Comparison of ENCODE assay signal across 17 cellular contexts in the genomic region with DNA sequence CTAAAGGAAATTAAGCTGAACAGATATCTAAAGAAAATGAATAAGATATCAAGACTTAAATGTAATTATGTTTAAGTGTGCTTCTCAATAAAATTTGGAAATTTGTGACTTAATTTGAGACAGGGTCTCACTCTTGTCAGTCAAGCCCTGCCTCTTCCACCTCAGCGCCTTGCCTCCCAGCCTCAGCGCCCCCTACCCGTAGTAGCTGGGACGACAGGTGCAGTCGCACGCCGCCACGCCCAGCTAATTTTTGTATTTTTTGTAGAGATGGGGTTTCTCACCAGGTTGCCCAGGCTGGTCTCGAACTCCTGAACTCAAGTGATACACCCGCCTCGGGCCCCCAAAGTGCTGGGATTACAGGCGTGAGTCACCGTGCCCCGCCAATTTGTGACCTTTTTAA.
DNase-seq lines count a peak whose midpoint lies in the region; ATAC-seq, FAIRE-seq and TF ChIP-seq lines count a peak whose summit lies in the region.
"Had no signal": no experiment of that assay in that cellular context is flagged by ENCODE, and none has a peak within 500 bp of the region (broad histone marks: within the 10 kb centered on the region; RNA-seq: fewer than 3 reads in every experiment).

No MANE protein-coding gene starts in this region.

- no peak overlapping the region for H3K4me3 ChIP-seq in cardiac muscle cell
- H3K4me3 ChIP-seq in right atrium auricular region, result no peak overlapping the region
- no peak overlapping the region for H3K4me3 ChIP-seq in OCI-LY7 (ENCODE audit: low read depth, low read length, poor library complexity, severe bottlenecking)
- H3K4me3 ChIP-seq in fibroblast of villous mesenchyme (ENCODE audit: low read depth, low read length), result no peak overlapping the region
- no peak overlapping the region for H3K4me3 ChIP-seq in CD4-positive, alpha-beta memory T cell (ENCODE audit: low read length in 2 of 2)
- H3K4me3 ChIP-seq in effector memory CD4-positive, alpha-beta T cell (ENCODE audit: insufficient read depth, low read depth, low read length, poor library complexity, severe bottlenecking), result no peak overlapping the region
- H3K4me3 ChIP-seq: heart left ventricle, SJCRH30 had no signal

- no peak overlapping the region for H3K4me3 Mint-ChIP-seq in CD4-positive, alpha-beta memory T cell

- intact Hi-C loops in OCI-LY7 (cut with micrococcal nuclease; ENCODE audit: unreplicated experiment), result no loop called here
- intact Hi-C loops in CD4-positive, alpha-beta memory T cell (cut with micrococcal nuclease), result no loop called here

- no peak overlapping the region for H2AFZ ChIP-seq in OCI-LY7 (ENCODE audit: low read length)

- H3K27ac Mint-ChIP-seq in CD4-positive, alpha-beta memory T cell, result no peak overlapping the region

- TF ChIP-seq CTCF in cardiac muscle cell (IDR thresholded peaks at IDR 0.05; ENCODE audit: low read depth, low read length) (peak; percentile 37), right atrium auricular region (IDR thresholded peaks at IDR 0.05) (no peak), OCI-LY7 (conservative IDR thresholded peaks at IDR 0.05; ENCODE audit: low read length) (peak; percentile 69), fibroblast of villous mesenchyme (IDR thresholded peaks at IDR 0.05; ENCODE audit: insufficient read depth, low read depth, low read length) (peak; percentile 48)

- no peaks in the 10 kb centered on the region for H3K9me2 ChIP-seq in OCI-LY7 (ENCODE audit: insufficient read depth, low read length)

- no peaks in the 10 kb centered on the region for H3K36me3 ChIP-seq in cardiac muscle cell
- H3K36me3 ChIP-seq in right atrium auricular region, result no peaks in the 10 kb centered on the region
- no peaks in the 10 kb centered on the region for H3K36me3 ChIP-seq in OCI-LY7 (ENCODE audit: insufficient read depth, low read length)
- H3K36me3 ChIP-seq in CD4-positive, alpha-beta memory T cell (ENCODE audit: insufficient read depth, low read length), result no peaks in the 10 kb centered on the region
- H3K36me3 ChIP-seq in effector memory CD4-positive, alpha-beta T cell (ENCODE audit: control insufficient read depth, insufficient read depth, low read length), result no peaks in the 10 kb centered on the region
- H3K36me3 ChIP-seq: heart left ventricle, SJCRH30 had no signal

- H3K4me1 ChIP-seq in cardiac muscle cell (ENCODE audit: low read depth) (peaks cover 43% of the 10 kb centered on the region), right atrium auricular region (peaks cover 0 to 33% of the 10 kb centered on the region in 2 donors), OCI-LY7 (ENCODE audit: insufficient read depth, low read length, poor library complexity, severe bottlenecking) (no peaks in the 10 kb centered on the region)
- H3K4me1 ChIP-seq in CD4-positive, alpha-beta memory T cell (ENCODE audit: insufficient read depth, low read length), result no peaks in the 10 kb centered on the region
- H3K4me1 ChIP-seq in effector memory CD4-positive, alpha-beta T cell (ENCODE audit: control insufficient read depth, insufficient read depth, low read length, poor library complexity, severe bottlenecking), result no peaks in the 10 kb centered on the region

- no peaks in the 10 kb centered on the region for H3K27me3 Mint-ChIP-seq in CD4-positive, alpha-beta memory T cell

- no peaks in the 10 kb centered on the region for H3K9me3 ChIP-seq in cardiac muscle cell (ENCODE audit: low read depth)
- no peaks in the 10 kb centered on the region for H3K9me3 ChIP-seq in right atrium auricular region
- H3K9me3 ChIP-seq in OCI-LY7 (ENCODE audit: low read length), result no peaks in the 10 kb centered on the region
- H3K9me3 ChIP-seq in CD4-positive, alpha-beta memory T cell (ENCODE audit: control insufficient read depth in 1 of 2, low read length in 2 of 2), result no peaks in the 10 kb centered on the region
- no peaks in the 10 kb centered on the region for H3K9me3 ChIP-seq in effector memory CD4-positive, alpha-beta T cell (ENCODE audit: control insufficient read depth, low read length)
- H3K9me3 ChIP-seq: heart left ventricle, SJCRH30 had no signal

- H3K9me3 Mint-ChIP-seq in CD4-positive, alpha-beta memory T cell, result peaks cover 0 to 3% (median 0%) of the 10 kb centered on the region in 8 donors

- H3K4me2 ChIP-seq in OCI-LY7 (ENCODE audit: low read length), result no peak overlapping the region

- no peaks in the 10 kb centered on the region for H3K4me1 Mint-ChIP-seq in CD4-positive, alpha-beta memory T cell

- POLR2A ChIA-PET in OCI-LY7 (lab: Charles Lee), result no interaction called here
- POLR2A ChIA-PET in CD4-positive, alpha-beta memory T cell (lab: Charles Lee; ENCODE audit: partially characterized antibody), result no interaction called here

- CTCF ChIA-PET in OCI-LY7 (lab: Charles Lee; ENCODE audit: unreplicated experiment), result no interaction called here
- CTCF ChIA-PET in CD4-positive, alpha-beta memory T cell (lab: Charles Lee; ENCODE audit: partially characterized antibody), result no interaction called here

- no peaks in the 10 kb centered on the region for H4K20me1 ChIP-seq in OCI-LY7 (ENCODE audit: insufficient read depth, low read length)

- no peaks in the 10 kb centered on the region for H3K79me2 ChIP-seq in OCI-LY7 (ENCODE audit: insufficient read depth, low read depth, low read length)

- no peaks in the 10 kb centered on the region for H3K27me3 ChIP-seq in cardiac muscle cell
- no peaks in the 10 kb centered on the region for H3K27me3 ChIP-seq in right atrium auricular region
- H3K27me3 ChIP-seq in CD4-positive, alpha-beta memory T cell (ENCODE audit: insufficient read depth, low read length), result no peaks in the 10 kb centered on the region
- H3K27me3 ChIP-seq in effector memory CD4-positive, alpha-beta T cell (replicated peaks; ENCODE audit: control insufficient read depth, insufficient read depth, low read length, poor library complexity, severe bottlenecking), result no peaks in the 10 kb centered on the region
- H3K27me3 ChIP-seq: heart left ventricle, SJCRH30 had no signal

- no peaks in the 10 kb centered on the region for H3K36me3 Mint-ChIP-seq in CD4-positive, alpha-beta memory T cell

- no TSS peak for BruUV-seq in OCI-LY7 (replicated peaks; lab: Mats Ljungman, UMichigan)

- H3K27ac ChIP-seq in cardiac muscle cell (no peak overlapping the region), right atrium auricular region (no peak overlapping the region), OCI-LY7 (ENCODE audit: low read depth, low read length, poor library complexity, severe bottlenecking) (no peak overlapping the region)
- H3K27ac ChIP-seq in CD4-positive, alpha-beta memory T cell (ENCODE audit: low read depth, low read length), result no peak overlapping the region
- H3K27ac ChIP-seq in effector memory CD4-positive, alpha-beta T cell (ENCODE audit: insufficient read depth, low read length, poor library complexity, severe bottlenecking), result no peak overlapping the region
- H3K27ac ChIP-seq: heart left ventricle, SJCRH30, VCaP had no signal

- ATAC-seq in HG03025 (IDR thresholded peaks at IDR 0.05; ENCODE audit: low FRiP score, unreplicated experiment), result no peak
- ATAC-seq: heart left ventricle had no signal

- FAIRE-seq in urothelium cell line (lab: Jason Lieb, UNC), result no peak

- DNase-seq in cardiac muscle cell (ENCODE audit: low read depth in 1 of 2, low spot score in 1 of 2) (no peak), right atrium auricular region (ENCODE audit: low spot score) (no peak), OCI-LY7 (ENCODE audit: low spot score) (no peak), fibroblast of villous mesenchyme (ENCODE audit: low read depth) (no peak), urothelium cell line (ENCODE audit: low spot score) (peak; percentile 13)
- no peak for DNase-seq in CD4-positive, alpha-beta memory T cell
- no peak for DNase-seq in effector memory CD4-positive, alpha-beta T cell
- DNase-seq: activated T-cell treated with anti-CD3 and anti-CD28 coated beads, Interleukin-2, amount 50 U/mL, for 1 hour; amniotic stem cell; DMS79 treated with DMSO at 0.1 percent for 48 hours; effector CD4-positive, alpha-beta T cell; heart left ventricle; NCI-H187; NCI-H748 treated with DMSO at 0.1 percent for 48 hours; SJCRH30 had no signal

Comparison
In these comparisons a context has a peak if more than half of its experiments do, and no peak if none do; other contexts are left out.
1. CTCF ChIP-seq: peak in cardiac muscle cell (single experiment), OCI-LY7 (single experiment) and fibroblast of villous mesenchyme (single experiment); none in right atrium auricular region (0 of 2).